ENCODE assay signal across 9 cellular contexts in the genomic region with DNA sequence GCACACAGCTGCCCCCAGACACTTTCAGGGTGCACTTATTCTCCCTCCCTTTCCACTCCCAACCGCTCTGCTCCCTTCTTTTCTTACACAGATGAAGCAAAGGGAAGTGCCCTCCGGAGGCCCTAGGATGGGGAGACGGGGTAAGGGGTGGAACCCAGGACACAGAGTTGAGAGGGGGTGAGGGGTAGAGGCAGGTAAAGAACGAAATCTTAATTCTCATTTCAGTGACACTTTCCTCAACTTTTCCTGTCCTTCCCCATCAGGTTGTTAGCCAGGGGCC. TPM values are rescaled to one million over a fixed set of nuclear protein-coding genes. Genes with fewer than 3 reads are reported as not detected.
DNase-seq lines count a peak whose midpoint lies in the region; ATAC-seq, FAIRE-seq and TF ChIP-seq lines count a peak whose summit lies in the region.
"Had no signal": no experiment of that assay in that cellular context is flagged by ENCODE, and none has a peak within 500 bp of the region (broad histone marks: within the 10 kb centered on the region; RNA-seq: fewer than 3 reads in every experiment).

No MANE protein-coding gene starts in this region.

- TF ChIP-seq POLR2A in H54 (IDR thresholded peaks at IDR 0.05; ENCODE audit: low read depth, low read length) = no peak

- no peak for TF ChIP-seq CTCF in CD14-positive monocyte (IDR thresholded peaks at IDR 0.05)
- TF ChIP-seq CTCF in foreskin fibroblast (IDR thresholded peaks at IDR 0.05; ENCODE audit: low read depth, low read length) = no peak
- no peak for TF ChIP-seq CTCF in pancreas (IDR thresholded peaks at IDR 0.05)

- DNase-seq in CD14-positive monocyte (ENCODE audit: low spot score) (no peak), T-helper 17 cell (no peak), foreskin fibroblast (peak in 1 of 2 donors; percentile 33), pancreas (no peak), germinal center (ENCODE audit: low spot score) (no peak), H54 (ENCODE audit: insufficient read length, low spot score) (no peak)

- H3K27me3 Mint-ChIP-seq in CD14-positive monocyte (ENCODE audit: low read depth in 3 of 3) (no peaks in the 10 kb centered on the region), T-helper 17 cell (no peaks in the 10 kb centered on the region)

- FAIRE-seq in pancreas (lab: Jason Lieb, UNC) = no peak
- FAIRE-seq in H54 (lab: Jason Lieb, UNC) = no peak
- FAIRE-seq: colon had no signal

- intact Hi-C loops in CD14-positive monocyte (cut with micrococcal nuclease) (loop anchor here in 1 of 2 donors (10.0 kb wide), 1 partner anchor 198 kb away; no protein-coding TSS in a partner anchor), pancreas (cut with DNase I) (no loop called here)

- no peaks in the 10 kb centered on the region for H3K36me3 ChIP-seq in pancreas

- H3K4me1 ChIP-seq in pancreas = peaks cover 0 to 11% (median 0%) of the 10 kb centered on the region in 3 donors

- peaks cover 0 to 5% (median 0%) of the 10 kb centered on the region in 7 donors for H3K9me3 Mint-ChIP-seq in CD14-positive monocyte

- H3K4me1 Mint-ChIP-seq in CD14-positive monocyte (peaks cover 86% of the 10 kb centered on the region), T-helper 17 cell (peaks cover 50% of the 10 kb centered on the region)

- H3K4me3 ChIP-seq in foreskin fibroblast (ENCODE audit: low read depth in 1 of 2, low read length in 2 of 2) (peak overlapping the region; percentile 24 to 47), pancreas (peak overlapping the region in 2 of 4 donors; percentile 16 to 26)

- H3K4me3 Mint-ChIP-seq in CD14-positive monocyte = peak overlapping the region; percentile 82 to 93
- H3K4me3 Mint-ChIP-seq in T-helper 17 cell = no peak overlapping the region

- 49 to 55% methylated on average over 4 of the region's 4 CpGs for WGBS in pancreas, 2 donors

- peak overlapping the region in 3 of 4 donors; percentile 48 to 77 (median 77) for H3K27ac ChIP-seq in pancreas

- H3K27me3 ChIP-seq in pancreas = no peaks in the 10 kb centered on the region

- ATAC-seq in T-helper 17 cell = no peak
- no peak for ATAC-seq in pancreas
- ATAC-seq in HG03457 (IDR thresholded peaks at IDR 0.05; ENCODE audit: unreplicated experiment) = no peak
- no peak for ATAC-seq in HG03196 (IDR thresholded peaks at IDR 0.05; ENCODE audit: unreplicated experiment)

- H3K36me3 Mint-ChIP-seq in CD14-positive monocyte = peaks cover 33 to 37% of the 10 kb centered on the region in 2 donors
- H3K36me3 Mint-ChIP-seq in T-helper 17 cell (ENCODE audit: low read depth) = peaks cover 3% of the 10 kb centered on the region

- H3K27ac Mint-ChIP-seq in CD14-positive monocyte (peak overlapping the region; percentile 95 to 99 (median 99)), T-helper 17 cell (peak overlapping the region; percentile 79)

- H3K9me3 ChIP-seq in T-helper 17 cell (ENCODE audit: control insufficient read depth, low read length, poor library complexity, severe bottlenecking) (no peaks in the 10 kb centered on the region), pancreas (no peaks in the 10 kb centered on the region)

RNA-seq across cellular contexts. Expression of gene PLEKHO1, which starts 12.8 kb away (rescaled TPM):
- polyA plus RNA-seq in CD14-positive monocyte (100 to 1,000 TPM in 1 of 2 donors, 10 to 100 TPM in 1; 87.2 to 110 TPM), pancreas (10 to 100 TPM; 10.6 to 12.8 TPM)
- total RNA-seq in T-helper 17 cell (100 to 1,000 TPM in 1 of 2 donors, 10 to 100 TPM in 1; 71.4 to 124 TPM), pancreas (10 to 100 TPM in 2 of 6 donors, 1 to 10 TPM in 4; 1.2 to 16.1 (median 3.3) TPM)

Comparison
In these comparisons a context has a peak if more than half of its experiments do, and no peak if none do; other contexts are left out.
1. RNA of gene PLEKHO1, which starts 12.8 kb away (total RNA-seq): 71.4 to 124 TPM in T-helper 17 cell; 1.2 to 16.1 TPM in pancreas; every median in the first group is over 4 times any median in the second.